ENCODE assay signal across 8 cellular contexts in the genomic region with DNA sequence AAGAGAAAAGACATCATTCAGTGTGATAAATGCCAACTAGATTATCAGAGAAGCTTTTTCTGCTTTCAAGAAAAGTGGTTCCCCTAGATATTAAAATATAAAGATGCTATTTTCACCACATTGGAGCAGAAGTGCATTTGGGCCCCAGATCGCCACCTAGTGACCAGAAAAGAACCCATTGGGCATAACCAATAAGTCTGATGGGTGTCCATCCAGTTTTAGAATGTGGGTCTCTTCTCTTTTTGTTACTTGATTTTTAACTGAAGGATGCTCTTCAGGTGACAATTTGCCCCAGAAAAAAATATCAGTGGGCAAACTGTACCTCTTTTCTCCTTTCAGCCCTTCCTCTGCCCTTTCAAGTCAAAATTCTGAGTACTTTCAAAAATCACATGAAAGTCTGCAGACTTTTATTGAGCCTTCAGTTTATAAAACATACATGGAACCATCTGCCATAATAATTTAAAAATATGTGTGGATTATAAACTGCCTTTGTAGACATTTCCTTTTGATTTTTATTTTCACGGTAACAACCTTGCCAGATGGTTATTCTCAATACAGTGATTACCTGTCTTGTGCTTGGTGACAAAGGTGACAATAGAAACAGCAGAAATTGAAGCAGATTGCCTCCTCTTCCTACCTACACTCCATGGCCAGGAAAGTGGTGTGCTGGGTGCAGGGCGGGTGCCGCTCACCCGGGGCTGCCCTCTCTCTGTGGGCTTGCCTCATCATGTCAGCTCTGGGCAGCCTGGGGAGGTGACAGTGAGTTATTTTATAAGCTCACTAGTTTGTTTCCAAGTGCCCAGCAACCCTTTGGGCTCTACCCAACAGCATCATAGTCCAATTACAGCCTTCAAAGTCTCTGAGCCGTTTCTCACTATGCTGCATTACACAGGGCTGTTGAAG.
DNase-seq lines count a peak whose midpoint lies in the region; ATAC-seq and TF ChIP-seq lines count a peak whose summit lies in the region.

No MANE protein-coding gene starts in this region.

- in situ Hi-C loops in mammary epithelial cell (cut with MboI; ENCODE audit: low sequenced_read_pairs in 2 of 2), result no loop called here

- H3K4me3 ChIP-seq in SK-N-SH (ENCODE audit: low read depth in 2 of 2, low read length in 1 of 2) (no peak overlapping the region; a peak in 1 of 4 replicates), mammary epithelial cell (replicated peaks in 1 of 3; ENCODE audit: insufficient read depth in 1 of 3, low read depth in 2 of 3, low read length in 3 of 3) (no peak overlapping the region), osteoblast (ENCODE audit: insufficient read depth, low read length) (no peak overlapping the region)

- POLR2A ChIA-PET in SK-N-SH (lab: Yijun Ruan, JAX), result no interaction called here

- H3K36me3 ChIP-seq in SK-N-SH (replicated peaks in 1 of 2; ENCODE audit: control insufficient read depth in 1 of 2, insufficient read depth in 2 of 2, low read length in 1 of 2), result no peaks in the 10 kb centered on the region
- H3K36me3 ChIP-seq in mammary epithelial cell (ENCODE audit: insufficient read depth, low read length), result no peaks in the 10 kb centered on the region
- H3K36me3 ChIP-seq in osteoblast (ENCODE audit: insufficient read depth, low read length), result no peaks in the 10 kb centered on the region

- TF ChIP-seq RAD21 in SK-N-SH (IDR thresholded peaks at IDR 0.05; ENCODE audit: low read length), result peak; percentile 54

- no peaks in the 10 kb centered on the region for H3K79me2 ChIP-seq in SK-N-SH (ENCODE audit: insufficient read depth)
- no peaks in the 10 kb centered on the region for H3K79me2 ChIP-seq in mammary epithelial cell (ENCODE audit: insufficient read depth, low read length)
- no peaks in the 10 kb centered on the region for H3K79me2 ChIP-seq in osteoblast (ENCODE audit: insufficient read depth, low read length)

- H3K9ac ChIP-seq in SK-N-SH (no peak overlapping the region), mammary epithelial cell (ENCODE audit: insufficient read depth, low read length) (no peak overlapping the region)

- H3K4me1 ChIP-seq in SK-N-SH (ENCODE audit: control insufficient read depth in 1 of 2, insufficient read depth in 2 of 2, low read depth in 1 of 2, low read length in 1 of 2), result no peaks in the 10 kb centered on the region
- no peaks in the 10 kb centered on the region for H3K4me1 ChIP-seq in mammary epithelial cell (ENCODE audit: insufficient read depth, low read length)
- no peaks in the 10 kb centered on the region for H3K4me1 ChIP-seq in osteoblast (ENCODE audit: insufficient read depth, low read length)

- no TSS peak for BruUV-seq in mammary epithelial cell (replicated peaks; lab: Mats Ljungman, UMichigan)

- ATAC-seq in SK-N-SH treated with all-trans-retinoic acid at 6 μM for 48 hours (no peak), T-helper 17 cell (no peak)

- no peaks in the 10 kb centered on the region for H4K20me1 ChIP-seq in SK-N-SH (ENCODE audit: insufficient read depth)
- H4K20me1 ChIP-seq in mammary epithelial cell (ENCODE audit: insufficient read depth, low read length), result no peaks in the 10 kb centered on the region
- no peaks in the 10 kb centered on the region for H4K20me1 ChIP-seq in osteoblast (ENCODE audit: insufficient read depth, low read length)

- dilution Hi-C loops in mammary epithelial cell (cut with HindIII; ENCODE audit: low sequenced_read_pairs), result no loop called here

- H3K9me3 ChIP-seq in SK-N-SH (no peaks in the 10 kb centered on the region), mammary epithelial cell (replicated peaks; ENCODE audit: insufficient read depth, low read length) (peaks cover 5% of the 10 kb centered on the region), osteoblast (ENCODE audit: low read depth, low read length) (no peaks in the 10 kb centered on the region), T-helper 17 cell (ENCODE audit: control insufficient read depth, low read length, poor library complexity, severe bottlenecking) (no peaks in the 10 kb centered on the region)

- TF ChIP-seq EP300 in SK-N-SH (IDR thresholded peaks at IDR 0.05; ENCODE audit: borderline replicate concordance in 1 of 2, low read depth in 1 of 2, low read length in 1 of 2), result no peak

- H3K27ac Mint-ChIP-seq in T-helper 17 cell, result no peak overlapping the region

- CTCF ChIA-PET in SK-N-SH (lab: Yijun Ruan, JAX) (interaction anchor here (0.8 to 7.2 kb wide), 15 partner anchors 8 to 136 kb away, joined by 3 to 85 read pairs (median 5); no protein-coding TSS in a partner anchor), mammary epithelial cell (lab: Charles Lee; ENCODE audit: low non-redundant PET) (no interaction called here)

- no peaks in the 10 kb centered on the region for H3K9me2 ChIP-seq in SK-N-SH

- 20% methylated on average over 6 of the region's 6 CpGs for WGBS in SK-N-SH (ENCODE audit: low lambda C conversion rate)
- WGBS in mammary epithelial cell (ENCODE audit: low coverage, missing lambda C conversion rate), result 12% methylated on average over 6 of the region's 6 CpGs

- H3K27ac ChIP-seq in SK-N-SH (ENCODE audit: low read depth in 2 of 2, low read length in 1 of 2), result no peak overlapping the region
- no peak overlapping the region for H3K27ac ChIP-seq in mammary epithelial cell (ENCODE audit: insufficient read depth, low read depth, low read length)
- no peak overlapping the region for H3K27ac ChIP-seq in osteoblast (ENCODE audit: low read depth, low read length)

- H2AFZ ChIP-seq in SK-N-SH (ENCODE audit: low read depth) (no peak overlapping the region), mammary epithelial cell (ENCODE audit: low read depth, low read length) (no peak overlapping the region), osteoblast (ENCODE audit: low read length) (no peak overlapping the region)

- H3K4me2 ChIP-seq in SK-N-SH (no peak overlapping the region), mammary epithelial cell (ENCODE audit: insufficient read depth, low read depth, low read length) (no peak overlapping the region), osteoblast (ENCODE audit: insufficient read depth, low read length) (no peak overlapping the region)

- DNase-seq in SK-N-SH, result peak; percentile 56
- DNase-seq in HuH-7 (ENCODE audit: low spot score), result peak; percentile 21
- DNase-seq in mammary epithelial cell, result no peak
- no peak for DNase-seq in osteoblast (ENCODE audit: insufficient read length, low spot score, missing footprints)
- no peak for DNase-seq in T-helper 17 cell
- no peak for DNase-seq in DMS153 (lab: John Stamatoyannopoulos, UW)
- DNase-seq in NK-92 (lab: John Stamatoyannopoulos, UW; ENCODE audit: unreplicated experiment), result no peak

- H3K36me3 Mint-ChIP-seq in T-helper 17 cell (ENCODE audit: low read depth), result no peaks in the 10 kb centered on the region

- H3K4me3 Mint-ChIP-seq in T-helper 17 cell, result no peak overlapping the region

- intact Hi-C loops in mammary epithelial cell (cut with micrococcal nuclease), result no loop called here

- H3K27me3 Mint-ChIP-seq in T-helper 17 cell, result no peaks in the 10 kb centered on the region

- no peaks in the 10 kb centered on the region for H3K4me1 Mint-ChIP-seq in T-helper 17 cell

- TF ChIP-seq CTCF in SK-N-SH (IDR thresholded peaks at IDR 0.05) (peak; percentile 47), mammary epithelial cell (conservative IDR thresholded peaks at IDR 0.05 in 1 of 2, IDR thresholded peaks at IDR 0.05 in 1 of 2; ENCODE audit: extremely low read depth in 1 of 2, insufficient read depth in 1 of 2, low read depth in 1 of 2, low read length in 2 of 2) (peak; percentile 30 to 43), osteoblast (IDR thresholded peaks at IDR 0.05; ENCODE audit: extremely low read depth, low read depth, low read length) (peak; percentile 54)

- H3K27me3 ChIP-seq in SK-N-SH (ENCODE audit: insufficient read depth) (no peaks in the 10 kb centered on the region), mammary epithelial cell (ENCODE audit: insufficient read depth, low read length) (no peaks in the 10 kb centered on the region), osteoblast (ENCODE audit: insufficient read depth, low read length) (no peaks in the 10 kb centered on the region)

- no peaks in the 10 kb centered on the region for H3F3A ChIP-seq in SK-N-SH (replicated peaks; ENCODE audit: insufficient read depth)

TF ChIP-seq in SK-N-SH, 30 proteins besides CTCF, POLR2A, EP300 and RAD21:
- TF ChIP-seq NFIC (IDR thresholded peaks at IDR 0.05; ENCODE audit: borderline replicate concordance), result no peak
- TF ChIP-seq SMC3 (IDR thresholded peaks at IDR 0.05; ENCODE audit: low read depth, low read length), result peak; percentile 37; the same call in 1 of the 2 replicates

TF ChIP-seq in SK-N-SH treated with all-trans-retinoic acid at 6 μM for 48 hours, 23 proteins besides CTCF, POLR2A, EP300 and RAD21:
- TF ChIP-seq ARNTL (CRISPR knock-in tag; IDR thresholded peaks at IDR 0.05; ENCODE audit: borderline replicate concordance, low read depth), result no peak
- no peak for TF ChIP-seq RARB (CRISPR knock-in tag; IDR thresholded peaks at IDR 0.05)
- TF ChIP-seq POU6F1 (CRISPR knock-in tag; IDR thresholded peaks at IDR 0.05; ENCODE audit: borderline replicate concordance, low read depth), result no peak

Comparison
In these comparisons a context has a peak if more than half of its experiments do, and no peak if none do; other contexts are left out.
1. DNase-seq: peak in SK-N-SH (single experiment) and HuH-7 (single experiment); none in mammary epithelial cell (single experiment), osteoblast (single experiment), T-helper 17 cell (0 of 3), DMS153 (single experiment) and NK-92 (single experiment).
2. Peak in every context shown above with its lines, with median percentiles within 50 percentile points of each other: CTCF ChIP-seq.